8 cellular contexts compared by ENCODE assay signal in the genomic region with DNA sequence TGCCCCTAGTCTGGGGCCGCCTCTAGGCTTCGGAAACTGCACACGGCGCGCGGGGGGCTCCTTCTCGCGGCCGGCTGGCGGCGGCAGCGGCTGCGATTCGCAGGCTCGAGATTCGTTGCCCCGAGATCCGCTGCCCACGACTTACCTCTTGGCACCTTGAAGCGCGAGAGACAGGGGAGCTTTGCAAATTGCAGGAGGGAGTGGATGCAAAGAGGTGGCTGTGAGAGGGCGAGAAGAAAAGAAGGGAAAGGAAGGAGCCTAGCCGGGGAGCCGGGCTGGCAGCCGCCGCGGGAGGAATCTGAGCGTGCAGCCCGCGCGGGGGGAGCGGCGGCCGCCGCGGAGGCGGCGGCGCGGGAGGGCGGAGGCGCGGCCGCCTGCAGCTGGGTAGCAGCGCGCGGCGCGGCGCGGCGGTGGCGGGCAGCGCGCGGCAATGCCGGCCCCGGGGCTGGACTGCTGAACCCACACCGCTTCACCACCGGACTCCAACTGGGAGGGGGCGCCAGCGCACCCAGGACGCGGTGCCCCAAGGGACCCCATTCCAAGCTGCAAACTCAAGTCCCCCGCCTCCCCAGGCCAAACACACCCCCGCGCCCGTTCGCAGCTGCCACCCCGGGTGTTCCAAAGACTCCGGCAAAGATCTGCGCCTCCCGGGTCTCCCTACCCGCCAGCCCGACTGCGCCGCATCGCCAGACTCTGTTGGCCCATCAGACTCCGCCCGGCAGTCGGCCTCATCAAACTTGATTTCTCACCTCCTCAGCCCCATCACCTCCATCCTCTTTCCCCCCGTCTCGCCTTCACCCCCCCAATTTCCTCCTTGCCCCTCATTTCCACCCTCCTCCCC. TPM values are rescaled to one million over a fixed set of nuclear protein-coding genes. Genes with fewer than 3 reads are reported as not detected.
DNase-seq lines count a peak whose midpoint lies in the region; ATAC-seq, FAIRE-seq and TF ChIP-seq lines count a peak whose summit lies in the region.

No MANE protein-coding gene starts in this region.

- intact Hi-C loops in kidney (cut with DNase I), result no loop called here

- H3K4me3 ChIP-seq in MG63 (peak overlapping the region; percentile 59), WERI-Rb-1 (ENCODE audit: low read depth, low read length) (peak overlapping the region; percentile 77), kidney (ENCODE audit: low read length in 2 of 2) (peak overlapping the region; percentile 53 to 61), smooth muscle cell (peak overlapping the region; percentile 65)

- peaks cover 4% of the 10 kb centered on the region for H3F3A ChIP-seq in smooth muscle cell (ENCODE audit: low read depth)

- H3K27ac ChIP-seq in WERI-Rb-1 (no peak overlapping the region), kidney (ENCODE audit: low read depth in 2 of 2, low read length in 2 of 2) (peak overlapping the region in 1 of 2 donors; percentile 14), smooth muscle cell (ENCODE audit: low read depth) (peak overlapping the region; percentile 83)

- WGBS in smooth muscle cell (ENCODE audit: low lambda C conversion rate), result under 1% methylated on average over 39 of the region's 83 CpGs

- FAIRE-seq in kidney (lab: Jason Lieb, UNC), result no peak

- H3K4me2 ChIP-seq in smooth muscle cell, result peak overlapping the region; percentile 89

- H3K4me1 ChIP-seq in kidney (ENCODE audit: control insufficient read depth in 1 of 2, insufficient read depth in 1 of 2, low read depth in 1 of 2, low read length in 2 of 2) (peaks cover 0 to 13% of the 10 kb centered on the region in 2 donors), smooth muscle cell (ENCODE audit: low read depth) (peaks cover 20% of the 10 kb centered on the region)

- H3K27me3 ChIP-seq in MG63 (no peaks in the 10 kb centered on the region), WERI-Rb-1 (ENCODE audit: insufficient read depth, low read depth, severe bottlenecking) (peaks cover 25% of the 10 kb centered on the region), smooth muscle cell (ENCODE audit: low read depth) (no peaks in the 10 kb centered on the region)

- H2AFZ ChIP-seq in smooth muscle cell (ENCODE audit: low read depth), result peak overlapping the region; percentile 78

- H3K9me3 ChIP-seq in MG63, result no peaks in the 10 kb centered on the region
- H3K9me3 ChIP-seq in WERI-Rb-1 (ENCODE audit: severe bottlenecking), result peaks cover 2% of the 10 kb centered on the region
- H3K9me3 ChIP-seq in kidney (ENCODE audit: control insufficient read depth in 1 of 2, low read length in 2 of 2), result no peaks in the 10 kb centered on the region
- H3K9me3 ChIP-seq in smooth muscle cell (replicated peaks; ENCODE audit: low read depth), result no peaks in the 10 kb centered on the region

- no peak overlapping the region for H3K9ac ChIP-seq in kidney (ENCODE audit: low read length in 2 of 2)
- peak overlapping the region; percentile 65 for H3K9ac ChIP-seq in smooth muscle cell (ENCODE audit: low read depth)

- ATAC-seq in HG02642 (IDR thresholded peaks at IDR 0.05; ENCODE audit: poor library complexity, unreplicated experiment), result no peak
- no peak for ATAC-seq in GM21576 (IDR thresholded peaks at IDR 0.05; ENCODE audit: unreplicated experiment)

- no peaks in the 10 kb centered on the region for H3K36me3 ChIP-seq in MG63
- no peaks in the 10 kb centered on the region for H3K36me3 ChIP-seq in WERI-Rb-1
- no peaks in the 10 kb centered on the region for H3K36me3 ChIP-seq in kidney (ENCODE audit: control insufficient read depth in 1 of 2, insufficient read depth in 2 of 2, low read length in 2 of 2)
- no peaks in the 10 kb centered on the region for H3K36me3 ChIP-seq in smooth muscle cell (ENCODE audit: low read depth)

- peaks cover 6% of the 10 kb centered on the region for H4K20me1 ChIP-seq in smooth muscle cell (ENCODE audit: low read depth)

- TF ChIP-seq CTCF in WERI-Rb-1 (IDR thresholded peaks at IDR 0.05; ENCODE audit: low read depth, low read length) (peak; percentile 66), kidney (IDR thresholded peaks at IDR 0.05; ENCODE audit: borderline replicate concordance, extremely low read depth, insufficient read depth) (no peak), smooth muscle cell (IDR thresholded peaks at IDR 0.05; ENCODE audit: borderline replicate concordance, insufficient read depth, poor library complexity, severe bottlenecking) (peak; percentile 2)

- peaks cover 60% of the 10 kb centered on the region for H3K79me2 ChIP-seq in smooth muscle cell (ENCODE audit: low read depth)

- peak; percentile 53 for DNase-seq in GF-D8 (lab: John Stamatoyannopoulos, UW)
- DNase-seq in MG63, result peak; percentile 53
- DNase-seq in WERI-Rb-1, result peak; percentile 80
- peak; percentile 51 for DNase-seq in central memory CD4-positive, alpha-beta T cell
- peak; percentile 90 for DNase-seq in kidney
- peak; percentile 55 for DNase-seq in smooth muscle cell (lab: John Stamatoyannopoulos, UW; ENCODE audit: unreplicated experiment)

RNA-seq across cellular contexts. Expression of a gene that starts 44.2 kb away (rescaled TPM):
- not detected in 2 replicates for total RNA-seq in MG63 (2014; rRNA removed; shearing (Covaris generic); ENCODE audit: low replicate concordance)
- total RNA-seq in kidney (10.1 TPM), smooth muscle cell (16.8 and 22.9 TPM in 2 replicates)
- polyA plus RNA-seq in kidney (ENCODE audit: insufficient read depth, low read depth, low replicate concordance) (12.5 TPM), smooth muscle cell (15.3 and 19.4 TPM in 2 replicates)

Comparison
In these comparisons a context has a peak if more than half of its experiments do, and no peak if none do; other contexts are left out.
1. RNA of a gene that starts 44.2 kb away (total RNA-seq): 16.8 to 22.9 TPM in smooth muscle cell and 10.1 TPM in kidney (single experiment); not detected in MG63; every median in the first group is over 10 times any median in the second.
2. Peak in every context shown above with its lines, with median percentiles within 50 percentile points of each other: DNase-seq and H3K4me3 ChIP-seq.